ENCODE assay signal across 10 cellular contexts in genomic region chrX:41108007-41108683, GRCh38. TPM values are rescaled to one million over a fixed set of nuclear protein-coding genes. Genes with fewer than 3 reads are reported as not detected.
DNase-seq lines count a peak whose midpoint lies in the region; ATAC-seq, FAIRE-seq and TF ChIP-seq lines count a peak whose summit lies in the region.
"Had no signal": no experiment of that assay in that cellular context is flagged by ENCODE, and none has a peak within 500 bp of the region (broad histone marks: within the 10 kb centered on the region; RNA-seq: fewer than 3 reads in every experiment).

No MANE protein-coding gene starts in this region.

- no peaks in the 10 kb centered on the region for H3K9me3 ChIP-seq in CD4-positive, CD25-positive, alpha-beta regulatory T cell (ENCODE audit: control insufficient read depth in 2 of 2, low read length in 2 of 2)
- H3K9me3 ChIP-seq in small intestine (ENCODE audit: control insufficient read depth, low read depth): no peaks in the 10 kb centered on the region
- H3K9me3 ChIP-seq: esophagus squamous epithelium had no signal

- H3K4me3 Mint-ChIP-seq in CD4-positive, CD25-positive, alpha-beta regulatory T cell: peak overlapping the region in 3 of 4 donors; percentile 31 to 54 (median 50)
- H3K4me3 Mint-ChIP-seq in brain: peak overlapping the region in 3 of 5 experiments; percentile 15 to 52 (median 39)
- peak overlapping the region in 9 of 10 donors; percentile 35 to 63 (median 45) for H3K4me3 Mint-ChIP-seq in naive thymus-derived CD8-positive, alpha-beta T cell

- H3K4me3 ChIP-seq in CD4-positive, CD25-positive, alpha-beta regulatory T cell (ENCODE audit: low read depth, low read length): peak overlapping the region; percentile 37
- H3K4me3 ChIP-seq in small intestine (ENCODE audit: low read depth in 1 of 2, low read length in 2 of 2): no peak overlapping the region
- H3K4me3 ChIP-seq: esophagus squamous epithelium had no signal

- no peak for ATAC-seq in CD4-positive, CD25-positive, alpha-beta regulatory T cell (ENCODE audit: low read depth in 2 of 2)
- no peak for ATAC-seq in naive thymus-derived CD8-positive, alpha-beta T cell
- no peak for ATAC-seq in HG03135 (IDR thresholded peaks at IDR 0.05; ENCODE audit: unreplicated experiment)

- peak; percentile 73 for FAIRE-seq in GM12892 (lab: Jason Lieb, UNC)
- FAIRE-seq in small intestine (lab: Jason Lieb, UNC): no peak

- no peaks in the 10 kb centered on the region for H3K36me3 ChIP-seq in CD4-positive, CD25-positive, alpha-beta regulatory T cell (ENCODE audit: control insufficient read depth, insufficient read depth, low read length)
- H3K36me3 ChIP-seq in small intestine (ENCODE audit: control insufficient read depth in 2 of 2, insufficient read depth in 2 of 2, low read length in 2 of 2): no peaks in the 10 kb centered on the region
- H3K36me3 ChIP-seq: esophagus squamous epithelium had no signal

- peaks cover 13% of the 10 kb centered on the region for H3K36me3 Mint-ChIP-seq in CD4-positive, CD25-positive, alpha-beta regulatory T cell
- peaks cover 58% of the 10 kb centered on the region for H3K36me3 Mint-ChIP-seq in brain
- H3K36me3 Mint-ChIP-seq in naive thymus-derived CD8-positive, alpha-beta T cell: peaks cover 6 to 10% (median 7%) of the 10 kb centered on the region in 3 donors

- POLR2A ChIA-PET in naive thymus-derived CD8-positive, alpha-beta T cell (lab: Charles Lee): interaction anchor here (5.3 kb wide), 1 partner anchor 23 kb away, joined by 28 read pairs; the partner anchor contains the start of gene USP9X

- peaks cover 26% of the 10 kb centered on the region for H3K4me1 ChIP-seq in CD4-positive, CD25-positive, alpha-beta regulatory T cell (ENCODE audit: control insufficient read depth, insufficient read depth, low read length, poor library complexity, severe bottlenecking)
- peaks cover 2 to 3% of the 10 kb centered on the region in 2 donors for H3K4me1 ChIP-seq in small intestine (ENCODE audit: control insufficient read depth in 2 of 2, insufficient read depth in 1 of 2, low read depth in 1 of 2, low read length in 1 of 2)

- DNase-seq in CD4-positive, CD25-positive, alpha-beta regulatory T cell: no peak
- DNase-seq in GM12892 (ENCODE audit: insufficient read length): no peak
- DNase-seq in naive thymus-derived CD8-positive, alpha-beta T cell: no peak
- DNase-seq in small intestine: no peak
- DNase-seq in activated CD8-positive, alpha-beta memory T cell treated with anti-CD3 and anti-CD28 coated beads, Interleukin-2, amount 50 U/mL, for 48 hours: no peak
- DNase-seq: cerebellar nuclear complex, esophagus squamous epithelium had no signal

- peaks cover 0 to 6% (median 3%) of the 10 kb centered on the region in 7 donors for H3K9me3 Mint-ChIP-seq in CD4-positive, CD25-positive, alpha-beta regulatory T cell
- peaks cover 6 to 17% (median 9%) of the 10 kb centered on the region in 5 experiments for H3K9me3 Mint-ChIP-seq in brain
- peaks cover 0 to 7% (median 2%) of the 10 kb centered on the region in 9 donors for H3K9me3 Mint-ChIP-seq in naive thymus-derived CD8-positive, alpha-beta T cell

- TF ChIP-seq POLR2A in GM12892 (IDR thresholded peaks at IDR 0.05; ENCODE audit: low read depth, low read length): no peak

- no peak overlapping the region for H3K27ac ChIP-seq in CD4-positive, CD25-positive, alpha-beta regulatory T cell (ENCODE audit: insufficient read depth, low read length, poor library complexity, severe bottlenecking)
- H3K27ac ChIP-seq in small intestine (ENCODE audit: low read depth in 1 of 2, low read length in 1 of 2): no peak overlapping the region
- H3K27ac ChIP-seq: C4-2B, esophagus squamous epithelium had no signal

- 63 to 73% (median 72%) methylated on average over 2 of the region's 2 CpGs for WGBS in small intestine, 3 donors

- TF ChIP-seq CTCF in brain (conservative IDR thresholded peaks at IDR 0.05): no peak

- no peaks in the 10 kb centered on the region for H3K27me3 Mint-ChIP-seq in CD4-positive, CD25-positive, alpha-beta regulatory T cell
- H3K27me3 Mint-ChIP-seq in brain: no peaks in the 10 kb centered on the region
- H3K27me3 Mint-ChIP-seq in naive thymus-derived CD8-positive, alpha-beta T cell: no peaks in the 10 kb centered on the region

- H3K4me1 Mint-ChIP-seq in CD4-positive, CD25-positive, alpha-beta regulatory T cell: peaks cover 49 to 83% (median 54%) of the 10 kb centered on the region in 4 donors
- peaks cover 71% of the 10 kb centered on the region for H3K4me1 Mint-ChIP-seq in brain
- H3K4me1 Mint-ChIP-seq in naive thymus-derived CD8-positive, alpha-beta T cell: peaks cover 36 to 82% (median 69%) of the 10 kb centered on the region in 4 donors

- peak overlapping the region in 1 of 3 donors; percentile 38 for H3K27ac Mint-ChIP-seq in CD4-positive, CD25-positive, alpha-beta regulatory T cell
- peak overlapping the region in 1 of 5 experiments; percentile 10 for H3K27ac Mint-ChIP-seq in brain
- peak overlapping the region in 7 of 10 donors; percentile 5 to 69 (median 61) for H3K27ac Mint-ChIP-seq in naive thymus-derived CD8-positive, alpha-beta T cell

- H3K27me3 ChIP-seq in CD4-positive, CD25-positive, alpha-beta regulatory T cell (ENCODE audit: control insufficient read depth, insufficient read depth, low read length): no peaks in the 10 kb centered on the region
- H3K27me3 ChIP-seq in small intestine (ENCODE audit: control insufficient read depth in 2 of 2, insufficient read depth in 2 of 2, low read length in 2 of 2): no peaks in the 10 kb centered on the region
- H3K27me3 ChIP-seq: esophagus squamous epithelium had no signal

RNA-seq across cellular contexts. Expression of gene USP9X, which starts 22.9 kb away (rescaled TPM):
- total RNA-seq in CD4-positive, CD25-positive, alpha-beta regulatory T cell: 101 TPM
- polyA plus RNA-seq in CD4-positive, CD25-positive, alpha-beta regulatory T cell: 10 to 100 TPM; 19.5 to 26.5 (median 22.7) TPM
- 30.4 TPM for polyA plus RNA-seq in GM12892 (2012; ENCODE audit: missing spikeins)
- polyA plus RNA-seq in brain (ENCODE audit: insufficient read depth, low read depth, low replicate concordance): 26.4 TPM
- 10 to 100 TPM; 68.7 to 75.4 TPM for total RNA-seq in naive thymus-derived CD8-positive, alpha-beta T cell
- polyA plus RNA-seq in naive thymus-derived CD8-positive, alpha-beta T cell: 10 to 100 TPM; 20.0 to 27.1 (median 23.9) TPM
- 10 to 100 TPM; 15.1 to 16.8 (median 15.7) TPM for polyA plus RNA-seq in small intestine
